1 cellular context compared by ENCODE assay signal in genomic region chr16:58488531-58488930, GRCh38.
TF ChIP-seq lines count a peak whose summit lies in the region.

No MANE protein-coding gene starts in this region.

TF ChIP-seq in HCT116, 20 proteins besides CTCF, POLR2A, EP300 and RAD21 (continued from another document):
- TF ChIP-seq POLR2AphosphoS5 (IDR thresholded peaks at IDR 0.05; ENCODE audit: low read depth, low read length), result no peak
- no peak for TF ChIP-seq CBX3 (IDR thresholded peaks at IDR 0.05; ENCODE audit: low read depth)
- no peak for TF ChIP-seq FOSL1 (IDR thresholded peaks at IDR 0.05; ENCODE audit: low read depth)
- no peak for TF ChIP-seq SP1 (IDR thresholded peaks at IDR 0.05; ENCODE audit: low read depth)
- TF ChIP-seq MAX (IDR thresholded peaks at IDR 0.05), result no peak
- TF ChIP-seq ELF1 (IDR thresholded peaks at IDR 0.05; ENCODE audit: borderline replicate concordance, low read depth), result no peak
- no peak for TF ChIP-seq YY1 (IDR thresholded peaks at IDR 0.05; ENCODE audit: extremely low read depth, insufficient replicate concordance, low read depth, low read length)
- no peak for TF ChIP-seq ZBTB33 (IDR thresholded peaks at IDR 0.05; ENCODE audit: extremely low read depth, insufficient replicate concordance, low read length)
- TF ChIP-seq EZH2phosphoT487 (IDR thresholded peaks at IDR 0.05; ENCODE audit: borderline replicate concordance), result no peak
- no peak for TF ChIP-seq ATF3 (IDR thresholded peaks at IDR 0.05)
- TF ChIP-seq CEBPB (IDR thresholded peaks at IDR 0.05; ENCODE audit: low read depth), result no peak
- no peak for TF ChIP-seq EZH2 (IDR thresholded peaks at IDR 0.05)
- TF ChIP-seq TCF7L2 (IDR thresholded peaks at IDR 0.05; ENCODE audit: borderline replicate concordance, extremely low read depth, insufficient read depth, insufficient read length), result no peak
- TF ChIP-seq ZNF274 (IDR thresholded peaks at IDR 0.05; ENCODE audit: low read depth, low read length), result no peak
